1 cellular context compared by ENCODE assay signal in genomic region chr15:40104865-40105516, GRCh38.
TF ChIP-seq lines count a peak whose summit lies in the region.

No MANE protein-coding gene starts in this region.

TF ChIP-seq in K562, 482 proteins besides CTCF, POLR2A, EP300 and RAD21 (continued from another document and continues in another):
- TF ChIP-seq ARID3A (IDR thresholded peaks at IDR 0.05; ENCODE audit: borderline replicate concordance, low read depth, low read length) (no peak), MYC (IDR thresholded peaks at IDR 0.05; ENCODE audit: low read depth, low read length) (peak; percentile 66), MYC (CRISPR knock-in tag; IDR thresholded peaks at IDR 0.05; ENCODE audit: borderline replicate concordance, low read depth) (no peak), ARID1B (IDR thresholded peaks at IDR 0.05) (0 out of 2 replicates have a peak, but pooled peaks have one; percentile 33), ZNF444 (CRISPR knock-in tag; IDR thresholded peaks at IDR 0.05) (no peak), TBP (optimal IDR thresholded peaks at IDR 0.05; ENCODE audit: low read depth, low read length) (no peak), E2F6 (IDR thresholded peaks at IDR 0.05; ENCODE audit: borderline replicate concordance in 1 of 2, extremely low read depth in 1 of 2, insufficient read depth in 1 of 2, insufficient read length in 1 of 2, low read depth in 1 of 2, low read length in 1 of 2, poor library complexity in 1 of 2, severe bottlenecking in 1 of 2) (peak; percentile 93 to 97), SREBF1 (IDR thresholded peaks at IDR 0.05; ENCODE audit: borderline replicate concordance, low read depth, low read length) (no peak), ERF (CRISPR knock-in tag; IDR thresholded peaks at IDR 0.05) (no peak), DACH1 (IDR thresholded peaks at IDR 0.05; ENCODE audit: partially characterized antibody) (no peak), PHTF2 (CRISPR knock-in tag; IDR thresholded peaks at IDR 0.05) (no peak), SMARCA5 (IDR thresholded peaks at IDR 0.05) (peak; percentile 16), MEF2D (tag; conservative IDR thresholded peaks at IDR 0.05; ENCODE audit: low read depth) (0 out of 2 replicates have a peak, but pooled peaks have one; percentile 32), E2F3 (CRISPR knock-in tag; IDR thresholded peaks at IDR 0.05) (peak; percentile 71), ZC3H8 (IDR thresholded peaks at IDR 0.05) (no peak), ZNF277 (CRISPR knock-in tag; IDR thresholded peaks at IDR 0.05; ENCODE audit: borderline replicate concordance) (no peak), PBX2 (CRISPR knock-in tag; IDR thresholded peaks at IDR 0.05; ENCODE audit: low read depth) (no peak), PBX2 (tag; conservative IDR thresholded peaks at IDR 0.05; ENCODE audit: low read depth) (no peak), NEUROD1 (IDR thresholded peaks at IDR 0.05; ENCODE audit: borderline replicate concordance, low read depth, low read length, partially characterized antibody) (peak; percentile 12), NR2C1 (IDR thresholded peaks at IDR 0.05) (no peak), NR2C1 (tag; IDR thresholded peaks at IDR 0.05) (0 out of 2 replicates have a peak, but pooled peaks have one; percentile 18), JUND (IDR thresholded peaks at IDR 0.05; ENCODE audit: borderline replicate concordance, low read depth, low read length) (peak; percentile 49; the same call in 1 of the 2 replicates), JUND (tag; IDR thresholded peaks at IDR 0.05; ENCODE audit: borderline replicate concordance, low read depth, low read length) (peak; percentile 69; the same call in 1 of the 3 replicates), NFIC (IDR thresholded peaks at IDR 0.05) (peak; percentile 36; the same call in 1 of the 2 replicates), EGR1 (conservative IDR thresholded peaks at IDR 0.05) (no peak), BRD9 (IDR thresholded peaks at IDR 0.05; ENCODE audit: low read depth, partially characterized antibody) (peak; percentile 51), LCOR (CRISPR knock-in tag; IDR thresholded peaks at IDR 0.05) (0 out of 2 replicates have a peak, but pooled peaks have one; percentile 30), ZBTB2 (IDR thresholded peaks at IDR 0.05) (peak; percentile 35; the same call in 1 of the 2 replicates), SMARCA4 (IDR thresholded peaks at IDR 0.05) (peak; percentile 71), STAG1 (CRISPR knock-in tag; IDR thresholded peaks at IDR 0.05; ENCODE audit: borderline replicate concordance) (no peak), L3MBTL2 (IDR thresholded peaks at IDR 0.05) (peak; percentile 95), KLF16 (IDR thresholded peaks at IDR 0.05) (peak; percentile 70; the same call in 1 of the 2 replicates), MGA (IDR thresholded peaks at IDR 0.05) (peak; percentile 88), ZNF143 (CRISPR knock-in tag; IDR thresholded peaks at IDR 0.05) (no peak), CXXC5 (CRISPR knock-in tag; IDR thresholded peaks at IDR 0.05) (peak; percentile 64; the same call in 1 of the 2 replicates), LEF1 (IDR thresholded peaks at IDR 0.05) (no peak), TRIM24 (IDR thresholded peaks at IDR 0.05) (peak; percentile 76 to 82), USF1 (CRISPR knock-in tag; IDR thresholded peaks at IDR 0.05) (no peak), MLLT1 (IDR thresholded peaks at IDR 0.05) (0 out of 4 replicates have a peak, but pooled peaks of 1 of the 2 experiments have one; percentile 35)
